17 cellular contexts compared by ENCODE assay signal in the genomic region with DNA sequence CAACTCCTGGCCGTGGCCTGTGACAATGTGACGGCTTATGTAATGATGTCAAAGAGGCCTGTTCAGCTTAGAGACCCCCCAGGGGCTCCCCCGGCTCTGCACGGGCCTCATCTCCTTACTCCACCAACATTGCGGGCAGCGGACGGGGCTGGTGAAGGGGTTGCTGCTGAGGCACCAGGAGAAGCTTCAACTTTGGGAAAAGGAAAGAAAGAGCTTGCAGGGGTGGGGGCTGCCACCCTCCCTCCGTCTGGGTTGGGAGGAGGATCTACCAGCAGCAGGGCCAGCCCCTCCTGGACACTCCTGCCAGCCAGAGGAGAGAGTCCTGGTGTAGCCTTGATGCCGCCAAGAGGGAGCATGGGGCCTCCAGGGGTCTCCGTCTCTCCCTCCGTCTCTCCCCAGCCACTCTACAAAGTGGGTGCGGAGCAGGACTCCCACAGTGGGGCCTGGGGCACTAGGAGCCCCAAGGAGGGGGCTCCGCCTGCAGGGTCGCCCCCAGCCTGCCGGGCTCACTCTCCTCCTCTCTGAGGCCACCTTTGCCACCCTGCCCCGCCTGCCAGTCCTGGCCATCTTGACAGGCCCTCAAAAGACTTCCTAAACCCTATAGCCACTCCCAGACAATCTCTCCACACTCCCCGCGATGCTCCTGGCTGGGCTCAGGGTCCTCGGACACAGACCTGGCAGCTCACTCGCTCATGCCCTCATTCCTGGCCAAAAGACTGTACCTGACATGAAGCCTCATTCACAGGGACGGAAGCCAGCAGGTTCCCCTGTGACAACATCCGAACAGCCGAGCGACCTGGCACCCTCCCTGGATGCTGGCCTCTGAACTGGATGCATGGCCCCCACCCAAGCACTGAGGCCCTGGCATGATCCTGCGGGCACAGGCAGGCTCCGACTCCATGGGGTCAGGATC.
A peak's percentile ranks its signal among the peaks of the same experiment; 100 is the strongest.
DNase-seq lines count a peak whose midpoint lies in the region; ATAC-seq and TF ChIP-seq lines count a peak whose summit lies in the region.
"Had no signal": no experiment of that assay in that cellular context is flagged by ENCODE, and none has a peak within 500 bp of the region (broad histone marks: within the 10 kb centered on the region; RNA-seq: fewer than 3 reads in every experiment).

No MANE protein-coding gene starts in this region.

- POLR2A ChIA-PET in HEK293 (lab: Yijun Ruan, JAX), result no interaction called here
- POLR2A ChIA-PET in WTC11 (lab: Charles Lee), result no interaction called here

- DNase-seq in WTC11 (ENCODE audit: low spot score) (no peak), hepatocyte (ENCODE audit: low spot score) (no peak), neuronal stem cell (ENCODE audit: low spot score) (no peak), NCI-H1417 (lab: John Stamatoyannopoulos, UW) (no peak), retina (no peak)
- DNase-seq in activated naive CD4-positive, alpha-beta T cell treated with Interleukin-2 at 50 U/mL for 16 hours, result no peak
- DNase-seq: ACHN; CD4-positive, alpha-beta memory T cell; NCI-H146; NCI-H2081 treated with DMSO at 0.1 percent for 48 hours; NCI-H524 treated with DMSO at 0.1 percent for 48 hours had no signal

- H2BK120ac ChIP-seq in neuronal stem cell (ENCODE audit: low read depth, low read length), result no peak overlapping the region

- H3K18ac ChIP-seq in neuronal stem cell (ENCODE audit: low read length), result peak overlapping the region; percentile 84

- H2AK5ac ChIP-seq in neuronal stem cell (ENCODE audit: low read depth, low read length), result peak overlapping the region; percentile 77

- H4K91ac ChIP-seq in neuronal stem cell (ENCODE audit: low read depth, low read length, poor library complexity), result no peak overlapping the region

- H4K8ac ChIP-seq in neuronal stem cell (ENCODE audit: low read depth, low read length), result peak overlapping the region; percentile 57

- H4K20me1 ChIP-seq in hepatocyte (ENCODE audit: insufficient read depth, poor library complexity, severe bottlenecking), result no peaks in the 10 kb centered on the region

- no peak overlapping the region for H2AFZ ChIP-seq in hepatocyte
- no peak overlapping the region for H2AFZ ChIP-seq in neuronal stem cell (ENCODE audit: low read length)

- H3K27ac Mint-ChIP-seq in WTC11, result peak overlapping the region; percentile 54
- H3K27ac Mint-ChIP-seq: B cell; CD4-positive, alpha-beta memory T cell had no signal

- H2BK12ac ChIP-seq in neuronal stem cell (ENCODE audit: low read length), result peak overlapping the region; percentile 24

- peak overlapping the region; percentile 3 for H3K23ac ChIP-seq in neuronal stem cell (ENCODE audit: low read depth, low read length, poor library complexity)

- H3K9me3 ChIP-seq in HEK293 (ENCODE audit: control insufficient read depth, insufficient read depth, low read depth, low read length) (no peaks in the 10 kb centered on the region), hepatocyte (ENCODE audit: low read depth) (no peaks in the 10 kb centered on the region), neuronal stem cell (replicated peaks in 1 of 2; ENCODE audit: control insufficient read depth in 2 of 2, insufficient read depth in 1 of 2, low read depth in 1 of 2, low read length in 2 of 2) (peaks cover 0 to 4% of the 10 kb centered on the region in 2 donors)
- H3K9me3 ChIP-seq: HAP-1 had no signal

- H3K4me3 ChIP-seq in HEK293 (ENCODE audit: low read depth, low read length), result no peak overlapping the region
- H3K4me3 ChIP-seq in hepatocyte, result no peak overlapping the region
- H3K4me3 ChIP-seq in neuronal stem cell (ENCODE audit: low read length in 2 of 2), result peak overlapping the region in 1 of 2 donors; percentile 31
- H3K4me3 ChIP-seq: HAP-1, K562 had no signal

- H2BK15ac ChIP-seq in neuronal stem cell (ENCODE audit: low read length), result peak overlapping the region; percentile 52

- H3K36me3 Mint-ChIP-seq in WTC11, result no peaks in the 10 kb centered on the region
- H3K36me3 Mint-ChIP-seq: CD4-positive, alpha-beta memory T cell had no signal

- peaks cover 7% of the 10 kb centered on the region for H3K79me2 ChIP-seq in hepatocyte

- H3K27me3 ChIP-seq in hepatocyte (no peaks in the 10 kb centered on the region), neuronal stem cell (ENCODE audit: control insufficient read depth in 3 of 3, insufficient read depth in 3 of 3, low read depth in 1 of 3, low read length in 3 of 3) (peaks cover 0 to 31% (median 0%) of the 10 kb centered on the region in 3 experiments)

- H3K9ac ChIP-seq in neuronal stem cell (ENCODE audit: low read depth, low read length, poor library complexity), result no peak overlapping the region

- peak overlapping the region; percentile 26 for H2BK5ac ChIP-seq in neuronal stem cell (ENCODE audit: low read length)

- H3K4ac ChIP-seq in neuronal stem cell (ENCODE audit: low read length), result no peak overlapping the region

- no peak for TF ChIP-seq CTCF in HEK293 (tag by site-specific recombination; IDR thresholded peaks at IDR 0.05)
- no peak for TF ChIP-seq CTCF in WTC11 (IDR thresholded peaks at IDR 0.05)
- no peak for TF ChIP-seq CTCF in hepatocyte (IDR thresholded peaks at IDR 0.05; ENCODE audit: poor library complexity)

- H3K4me2 ChIP-seq in hepatocyte, result peak overlapping the region; percentile 66
- no peak overlapping the region for H3K4me2 ChIP-seq in neuronal stem cell (ENCODE audit: insufficient read depth, low read length, poor library complexity, severe bottlenecking)

- 77% methylated on average over 26 of the region's 26 CpGs for WGBS in hepatocyte (ENCODE audit: low lambda C conversion rate, missing lambda C conversion rate)
- no CpG with 5 or more reads among the region's 26 CpGs for whole genome bisulfite sequencing in neuronal stem cell (ENCODE audit: extremely low coverage in 2 of 2, insufficient read length in 2 of 2, insufficient replicate concordance in 1 of 2), 2 donors

- no peaks in the 10 kb centered on the region for H3K36me3 ChIP-seq in HEK293 (ENCODE audit: control insufficient read depth in 2 of 2, insufficient read depth in 1 of 2, low read length in 2 of 2)
- no peaks in the 10 kb centered on the region for H3K36me3 ChIP-seq in hepatocyte (replicated peaks; ENCODE audit: insufficient read depth, low read depth)
- no peaks in the 10 kb centered on the region for H3K36me3 ChIP-seq in neuronal stem cell (replicated peaks in 1 of 2; ENCODE audit: control insufficient read depth in 2 of 2, insufficient read depth in 2 of 2, low read length in 2 of 2)
- H3K36me3 ChIP-seq: HAP-1 had no signal

- H3K9me3 Mint-ChIP-seq in WTC11, result no peaks in the 10 kb centered on the region
- H3K9me3 Mint-ChIP-seq: CD4-positive, alpha-beta memory T cell had no signal

- H3K14ac ChIP-seq in neuronal stem cell (ENCODE audit: low read length), result peak overlapping the region; percentile 14

- H3K27me3 Mint-ChIP-seq in WTC11 (ENCODE audit: low read depth), result no peaks in the 10 kb centered on the region
- H3K27me3 Mint-ChIP-seq: B cell had no signal

- no peak for ATAC-seq in WTC11
- ATAC-seq in GM21515 (IDR thresholded peaks at IDR 0.05; ENCODE audit: unreplicated experiment), result no peak
- ATAC-seq: K562 had no signal

- CTCF ChIA-PET in HEK293 (lab: Yijun Ruan, JAX) (interaction anchor here (0.7 kb wide), 1 partner anchor 281 kb away, joined by 3 read pairs; no protein-coding TSS in a partner anchor), WTC11 (lab: Charles Lee) (interaction anchor here (0.7 to 2.2 kb wide), 3 partner anchors 26 to 100 kb away, joined by 3 to 9 read pairs (median 4); no protein-coding TSS in a partner anchor)

- H3K27ac ChIP-seq in HEK293 (ENCODE audit: extremely low read depth, low read depth, low read length) (no peak overlapping the region; the same call in 1 of the 2 replicates), hepatocyte (peak overlapping the region; percentile 93), neuronal stem cell (replicated peaks; ENCODE audit: low read length) (peak overlapping the region; percentile 29)
- H3K27ac ChIP-seq: RWPE1 had no signal

- H3K4me3 Mint-ChIP-seq in WTC11, result no peak overlapping the region
- H3K4me3 Mint-ChIP-seq: B cell; CD4-positive, alpha-beta memory T cell had no signal

- H3K4me1 Mint-ChIP-seq in WTC11, result no peaks in the 10 kb centered on the region
- H3K4me1 Mint-ChIP-seq: B cell had no signal

- H3K4me1 ChIP-seq in HEK293 (ENCODE audit: control insufficient read depth, insufficient read depth, low read length), result peaks cover 13% of the 10 kb centered on the region
- H3K4me1 ChIP-seq in hepatocyte (ENCODE audit: insufficient read depth), result peaks cover 29% of the 10 kb centered on the region
- H3K4me1 ChIP-seq in neuronal stem cell (ENCODE audit: control insufficient read depth in 2 of 2, insufficient read depth in 1 of 2, low read depth in 1 of 2, low read length in 2 of 2), result peaks cover 0 to 31% of the 10 kb centered on the region in 2 donors

- no peaks in the 10 kb centered on the region for H3K79me1 ChIP-seq in neuronal stem cell (ENCODE audit: low read depth, low read length)

- H3K9me2 ChIP-seq in hepatocyte (replicated peaks; ENCODE audit: insufficient read depth), result no peaks in the 10 kb centered on the region

TF ChIP-seq in HEK293, 187 proteins besides CTCF, POLR2A, EP300 and RAD21:
- TF ChIP-seq ZNF549 (tag by site-specific recombination; IDR thresholded peaks at IDR 0.05) (no peak), GLIS1 (tag by site-specific recombination; IDR thresholded peaks at IDR 0.05) (peak; percentile 54; the same call in 1 of the 2 replicates)

TF ChIP-seq in WTC11, 78 proteins besides CTCF, POLR2A, EP300 and RAD21 (continues in another document):
- TF ChIP-seq, protein P1, sequence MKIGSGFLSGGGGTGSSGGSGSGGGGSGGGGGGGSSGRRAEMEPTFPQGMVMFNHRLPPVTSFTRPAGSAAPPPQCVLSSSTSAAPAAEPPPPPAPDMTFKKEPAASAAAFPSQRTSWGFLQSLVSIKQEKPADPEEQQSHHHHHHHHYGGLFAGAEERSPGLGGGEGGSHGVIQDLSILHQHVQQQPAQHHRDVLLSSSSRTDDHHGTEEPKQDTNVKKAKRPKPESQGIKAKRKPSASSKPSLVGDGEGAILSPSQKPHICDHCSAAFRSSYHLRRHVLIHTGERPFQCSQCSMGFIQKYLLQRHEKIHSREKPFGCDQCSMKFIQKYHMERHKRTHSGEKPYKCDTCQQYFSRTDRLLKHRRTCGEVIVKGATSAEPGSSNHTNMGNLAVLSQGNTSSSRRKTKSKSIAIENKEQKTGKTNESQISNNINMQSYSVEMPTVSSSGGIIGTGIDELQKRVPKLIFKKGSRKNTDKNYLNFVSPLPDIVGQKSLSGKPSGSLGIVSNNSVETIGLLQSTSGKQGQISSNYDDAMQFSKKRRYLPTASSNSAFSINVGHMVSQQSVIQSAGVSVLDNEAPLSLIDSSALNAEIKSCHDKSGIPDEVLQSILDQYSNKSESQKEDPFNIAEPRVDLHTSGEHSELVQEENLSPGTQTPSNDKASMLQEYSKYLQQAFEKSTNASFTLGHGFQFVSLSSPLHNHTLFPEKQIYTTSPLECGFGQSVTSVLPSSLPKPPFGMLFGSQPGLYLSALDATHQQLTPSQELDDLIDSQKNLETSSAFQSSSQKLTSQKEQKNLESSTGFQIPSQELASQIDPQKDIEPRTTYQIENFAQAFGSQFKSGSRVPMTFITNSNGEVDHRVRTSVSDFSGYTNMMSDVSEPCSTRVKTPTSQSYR (CRISPR knock-in tag; IDR thresholded peaks at IDR 0.05), result no peak
